ENCODE assay signal across 10 cellular contexts in the genomic region with DNA sequence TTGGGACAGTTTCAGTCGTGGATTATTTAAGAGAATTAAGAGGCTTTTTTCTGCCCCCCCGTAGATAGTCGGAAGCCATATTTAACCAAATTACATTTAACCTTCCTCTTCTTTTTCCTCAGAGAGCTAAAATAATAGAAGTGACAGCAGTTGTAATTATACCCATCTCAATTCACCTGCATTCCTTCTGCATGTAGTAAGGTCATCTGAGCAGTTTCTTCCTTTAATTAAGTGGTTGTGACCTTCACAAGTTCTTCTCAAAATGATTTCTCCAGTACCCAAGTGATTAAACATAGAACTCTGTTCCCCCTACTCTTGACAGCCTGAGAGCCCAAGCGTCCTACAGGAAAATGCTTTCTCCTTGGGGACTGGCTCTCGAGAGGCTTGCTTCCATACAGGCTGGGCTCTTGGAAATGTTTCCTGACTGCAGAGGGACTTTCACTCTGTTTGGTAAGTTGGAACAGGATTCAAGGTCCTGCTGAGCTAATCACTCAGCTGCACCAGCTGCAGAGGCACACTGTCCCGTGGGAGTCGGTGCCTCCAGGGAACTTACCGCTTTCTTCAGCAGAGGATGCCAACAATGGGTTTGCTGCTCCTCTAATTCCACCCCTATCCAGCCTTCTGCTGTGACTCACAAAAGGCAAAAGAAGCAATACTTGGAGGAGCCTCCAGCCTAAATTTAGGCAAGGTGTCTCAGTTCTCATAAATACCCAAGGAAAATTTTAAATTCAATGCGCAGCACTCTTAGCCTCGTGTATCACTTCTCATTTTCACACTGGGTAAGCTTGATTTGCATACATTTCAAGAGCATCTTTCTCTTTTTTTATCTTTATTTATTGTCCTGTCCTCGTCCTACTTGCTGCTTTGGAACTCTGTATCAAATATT.
DNase-seq lines count a peak whose midpoint lies in the region; ATAC-seq and TF ChIP-seq lines count a peak whose summit lies in the region.
"Had no signal": no experiment of that assay in that cellular context is flagged by ENCODE, and none has a peak within 500 bp of the region (broad histone marks: within the 10 kb centered on the region; RNA-seq: fewer than 3 reads in every experiment).

No MANE protein-coding gene starts in this region.

- in situ Hi-C loops in ACHN (cut with HindIII; ENCODE audit: low pct_ligation_motif_present, low pct_unique_long_range_greater_than_20kb, low sequenced_read_pairs): no loop called here

- CTCF ChIA-PET in A673 (lab: Charles Lee): no interaction called here

- TF ChIP-seq CTCF in A673 (conservative IDR thresholded peaks at IDR 0.05; ENCODE audit: low read depth, low read length): no peak

- no peaks in the 10 kb centered on the region for H3K36me3 ChIP-seq in A673 (ENCODE audit: insufficient read depth, low read length, poor library complexity, severe bottlenecking)

- no peaks in the 10 kb centered on the region for H3K9me3 Mint-ChIP-seq in T-helper 2 cell treated with Interferon-gamma antibody and Interleukin-4, amounts not matched to agents 5 μg/mL and 100 μg/mL, for 36 hours

- H3K27ac ChIP-seq in A673 (ENCODE audit: low read depth, low read length, poor library complexity, severe bottlenecking): no peak overlapping the region

- H3K27me3 ChIP-seq in A673 (replicated peaks; ENCODE audit: insufficient read depth, low read depth, low read length, poor library complexity): no peaks in the 10 kb centered on the region

- no peak overlapping the region for H3K27ac Mint-ChIP-seq in T-helper 17 cell
- no peak overlapping the region for H3K27ac Mint-ChIP-seq in T-helper 2 cell treated with Interferon-gamma antibody and Interleukin-4, amounts not matched to agents 5 μg/mL and 100 μg/mL, for 36 hours

- BruUV-seq in A673 (replicated peaks; lab: Mats Ljungman, UMichigan): no TSS peak

- no peaks in the 10 kb centered on the region for H3K36me3 Mint-ChIP-seq in T-helper 17 cell (ENCODE audit: low read depth)
- H3K36me3 Mint-ChIP-seq in T-helper 2 cell treated with Interferon-gamma antibody and Interleukin-4, amounts not matched to agents 5 μg/mL and 100 μg/mL, for 36 hours (ENCODE audit: low read depth): no peaks in the 10 kb centered on the region

- no peaks in the 10 kb centered on the region for H3K9me3 ChIP-seq in T-helper 17 cell (ENCODE audit: control insufficient read depth, low read length, poor library complexity, severe bottlenecking)
- H3K9me3 ChIP-seq in A673 (ENCODE audit: low read depth, low read length, poor library complexity, severe bottlenecking): peaks cover 20% of the 10 kb centered on the region

- no peaks in the 10 kb centered on the region for H3K4me1 ChIP-seq in A673 (ENCODE audit: insufficient read depth, low read length, poor library complexity, severe bottlenecking)

- peak; percentile 82 for ATAC-seq in GM19438 (IDR thresholded peaks at IDR 0.05; ENCODE audit: low read depth, unreplicated experiment)
- peak; percentile 78 for ATAC-seq in HG03025 (IDR thresholded peaks at IDR 0.05; ENCODE audit: low FRiP score, unreplicated experiment)
- ATAC-seq in T-helper 17 cell: peak; percentile 45

- intact Hi-C loops in A673 (cut with micrococcal nuclease; ENCODE audit: unreplicated experiment): no loop called here

- POLR2A ChIA-PET in A673 (lab: Charles Lee; ENCODE audit: low non-redundant PET): no interaction called here

- DNase-seq in ELF-1 (ENCODE audit: low read depth, low spot score) (peak; percentile 25), T-helper 17 cell (no peak), ACHN (no peak), COR-L47 (lab: John Stamatoyannopoulos, UW) (no peak), A673 (ENCODE audit: low spot score) (no peak)
- no peak for DNase-seq in T-helper 2 cell treated with Interferon-gamma antibody and Interleukin-4, amounts not matched to agents 5 μg/mL and 100 μg/mL, for 36 hours (ENCODE audit: low spot score)
- DNase-seq: kidney, NCI-H2227 treated with DMSO at 0.1 percent for 48 hours had no signal

- H3K4me1 Mint-ChIP-seq in T-helper 17 cell: no peaks in the 10 kb centered on the region
- no peaks in the 10 kb centered on the region for H3K4me1 Mint-ChIP-seq in T-helper 2 cell treated with Interferon-gamma antibody and Interleukin-4, amounts not matched to agents 5 μg/mL and 100 μg/mL, for 36 hours (ENCODE audit: low read depth)

- no peaks in the 10 kb centered on the region for H3K27me3 Mint-ChIP-seq in T-helper 17 cell
- H3K27me3 Mint-ChIP-seq in T-helper 2 cell treated with Interferon-gamma antibody and Interleukin-4, amounts not matched to agents 5 μg/mL and 100 μg/mL, for 36 hours (ENCODE audit: low read depth): no peaks in the 10 kb centered on the region

- H3K4me3 ChIP-seq in A673 (ENCODE audit: low read depth, low read length, poor library complexity, severe bottlenecking): no peak overlapping the region

- H3K4me3 Mint-ChIP-seq in T-helper 17 cell: no peak overlapping the region
- H3K4me3 Mint-ChIP-seq in T-helper 2 cell treated with Interferon-gamma antibody and Interleukin-4, amounts not matched to agents 5 μg/mL and 100 μg/mL, for 36 hours: no peak overlapping the region
